Comparison of ENCODE assay signal across 8 cellular contexts in the genomic region with DNA sequence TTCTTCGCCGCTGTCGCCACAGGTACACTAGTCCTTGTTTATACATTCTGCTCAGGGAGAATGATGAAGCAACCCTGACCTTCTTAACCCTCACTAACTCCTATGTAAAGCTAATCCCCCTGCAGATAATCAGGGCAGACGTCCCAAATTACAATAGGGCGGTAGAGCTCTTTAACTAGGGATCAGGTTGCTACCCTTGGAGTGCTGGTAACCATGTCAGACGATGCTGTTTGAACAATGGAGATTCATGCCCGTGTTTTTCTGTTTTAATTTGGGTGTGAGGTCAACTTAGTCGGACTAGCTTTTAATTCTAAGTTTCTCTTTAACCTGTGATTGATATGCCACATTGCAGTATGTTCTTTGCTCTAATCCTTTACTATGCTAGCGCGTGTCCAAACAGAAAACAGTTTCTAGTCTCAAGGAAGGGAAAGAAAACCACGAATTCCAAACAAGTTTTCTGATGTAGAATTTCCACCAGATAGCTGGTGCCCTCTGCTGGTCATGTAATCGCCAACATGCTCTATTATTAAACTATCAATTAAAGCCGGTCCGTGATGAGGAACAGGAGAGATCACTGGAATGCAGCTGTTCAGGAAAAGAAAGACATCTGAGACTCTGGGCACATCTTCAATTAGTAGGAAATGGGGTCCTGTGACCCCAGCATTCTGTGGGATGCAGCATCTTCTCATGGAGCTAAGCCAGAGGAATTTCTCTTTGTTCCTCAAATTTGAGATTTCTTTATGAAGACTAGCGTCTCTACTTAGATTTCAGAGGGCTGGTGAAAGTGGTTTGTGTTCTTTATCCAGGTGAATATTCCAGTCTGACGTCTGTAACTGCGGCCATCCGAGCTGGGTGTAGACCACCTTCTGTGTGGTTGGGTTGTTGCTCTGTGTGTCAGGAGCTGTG. TPM values are rescaled to one million over a fixed set of nuclear protein-coding genes. Genes with fewer than 3 reads are reported as not detected.
DNase-seq lines count a peak whose midpoint lies in the region; ATAC-seq and TF ChIP-seq lines count a peak whose summit lies in the region.

No MANE protein-coding gene starts in this region.

- CTCF ChIA-PET in WTC11 (lab: Charles Lee), result interaction anchor here (0.5 to 8.9 kb wide), 48 partner anchors 9 to 790 kb away, joined by 3 to 502 read pairs (median 4); partner anchors contain the start of gene VAMP3

- H3K27ac Mint-ChIP-seq in WTC11, result peak overlapping the region; percentile 86

- peaks cover 27% of the 10 kb centered on the region for H3K4me1 Mint-ChIP-seq in WTC11

- ATAC-seq in WTC11 (peak; percentile 88), left lobe of liver (peak; percentile 97), HG03139 (IDR thresholded peaks at IDR 0.05; ENCODE audit: unreplicated experiment) (no peak)

- TF ChIP-seq CTCF in WTC11 (IDR thresholded peaks at IDR 0.05), result peak; percentile 37

- peak overlapping the region; percentile 60 for H3K4me3 Mint-ChIP-seq in WTC11

- POLR2A ChIA-PET in WTC11 (lab: Charles Lee), result interaction anchor here (1.4 to 1.5 kb wide), 3 partner anchors 48 to 83 kb away, joined by 3 to 7 read pairs (median 3); no protein-coding TSS in a partner anchor

- H3K9me3 Mint-ChIP-seq in WTC11, result no peaks in the 10 kb centered on the region

- H3K36me3 Mint-ChIP-seq in WTC11, result no peaks in the 10 kb centered on the region

- H3K27me3 Mint-ChIP-seq in WTC11 (ENCODE audit: low read depth), result no peaks in the 10 kb centered on the region

- peak; percentile 74 for DNase-seq in activated effector memory CD4-positive, alpha-beta T cell treated with anti-CD3 and anti-CD28 coated beads, Interleukin-2, amount 50 U/mL, for 16 hours
- DNase-seq in activated effector memory CD4-positive, alpha-beta T cell treated with Interleukin-2 at 50 U/mL for 16 hours, result no peak
- DNase-seq in NCI-H2081 (lab: John Stamatoyannopoulos, UW) (peak; percentile 52 to 70), WTC11 (ENCODE audit: low spot score) (peak; percentile 51), dermis microvascular lymphatic vessel endothelial cell (ENCODE audit: low read depth in 2 of 2) (peak; percentile 48 to 70), left lobe of liver (ENCODE audit: low spot score) (peak; percentile 58)
- DNase-seq in stimulated activated CD4-positive, alpha-beta T cell treated with anti-CD3 and anti-CD28 coated beads, Interleukin-2, amount 100 ng/mL, for 48 hours, result peak; percentile 44 to 46

TF ChIP-seq in WTC11, 78 proteins besides CTCF, POLR2A, EP300 and RAD21:
- TF ChIP-seq TEAD1 (CRISPR knock-in tag; IDR thresholded peaks at IDR 0.05) (no peak), RELA (CRISPR knock-in tag; IDR thresholded peaks at IDR 0.05; ENCODE audit: borderline replicate concordance) (no peak), PREB (CRISPR knock-in tag; IDR thresholded peaks at IDR 0.05; ENCODE audit: borderline replicate concordance) (no peak), ATF1 (CRISPR knock-in tag; IDR thresholded peaks at IDR 0.05) (no peak), NR2C2 (CRISPR knock-in tag; IDR thresholded peaks at IDR 0.05) (no peak), ZNF263 (CRISPR knock-in tag; IDR thresholded peaks at IDR 0.05; ENCODE audit: low read depth) (no peak), TEAD4 (CRISPR knock-in tag; IDR thresholded peaks at IDR 0.05) (no peak), RORB (CRISPR knock-in tag; IDR thresholded peaks at IDR 0.05) (no peak), E2F5 (CRISPR knock-in tag; IDR thresholded peaks at IDR 0.05) (no peak), TCF7 (CRISPR knock-in tag; IDR thresholded peaks at IDR 0.05; ENCODE audit: low read depth) (no peak), HMGXB4 (CRISPR knock-in tag; IDR thresholded peaks at IDR 0.05) (no peak), MYBL2 (CRISPR knock-in tag; IDR thresholded peaks at IDR 0.05) (no peak), ZNF416 (CRISPR knock-in tag; IDR thresholded peaks at IDR 0.05) (no peak), FOXP1 (CRISPR knock-in tag; IDR thresholded peaks at IDR 0.05; ENCODE audit: borderline replicate concordance) (no peak), ZNF423 (CRISPR knock-in tag; IDR thresholded peaks at IDR 0.05) (no peak), ATF6 (CRISPR knock-in tag; IDR thresholded peaks at IDR 0.05) (no peak), E2F1 (CRISPR knock-in tag; IDR thresholded peaks at IDR 0.05) (no peak), SMAD4 (CRISPR knock-in tag; IDR thresholded peaks at IDR 0.05) (no peak), ESRRA (CRISPR knock-in tag; IDR thresholded peaks at IDR 0.05; ENCODE audit: borderline replicate concordance) (no peak)
- TF ChIP-seq, protein P1, sequence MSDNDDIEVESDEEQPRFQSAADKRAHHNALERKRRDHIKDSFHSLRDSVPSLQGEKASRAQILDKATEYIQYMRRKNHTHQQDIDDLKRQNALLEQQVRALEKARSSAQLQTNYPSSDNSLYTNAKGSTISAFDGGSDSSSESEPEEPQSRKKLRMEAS (CRISPR knock-in tag; IDR thresholded peaks at IDR 0.05), result no peak

RNA-seq across cellular contexts. Expression of gene VAMP3, which starts 18.3 kb away (rescaled TPM):
- 34.7 to 50.2 TPM (median 40.2 TPM) in 3 replicates for total RNA-seq in WTC11 (2021)
- total RNA-seq in dermis microvascular lymphatic vessel endothelial cell, result 77.0 and 101 TPM in 2 replicates
- total RNA-seq in left lobe of liver, result 31.8 TPM

RNA-seq across cellular contexts. Expression of gene PER3, which starts 31.3 kb away (rescaled TPM):
- total RNA-seq in WTC11 (2021) (8.5 to 11.1 TPM (median 9.9 TPM) in 3 replicates), dermis microvascular lymphatic vessel endothelial cell (0.90 and 2.1 TPM in 2 replicates), left lobe of liver (24.3 TPM)
